ENCODE assay signal across 34 cellular contexts in the genomic region with DNA sequence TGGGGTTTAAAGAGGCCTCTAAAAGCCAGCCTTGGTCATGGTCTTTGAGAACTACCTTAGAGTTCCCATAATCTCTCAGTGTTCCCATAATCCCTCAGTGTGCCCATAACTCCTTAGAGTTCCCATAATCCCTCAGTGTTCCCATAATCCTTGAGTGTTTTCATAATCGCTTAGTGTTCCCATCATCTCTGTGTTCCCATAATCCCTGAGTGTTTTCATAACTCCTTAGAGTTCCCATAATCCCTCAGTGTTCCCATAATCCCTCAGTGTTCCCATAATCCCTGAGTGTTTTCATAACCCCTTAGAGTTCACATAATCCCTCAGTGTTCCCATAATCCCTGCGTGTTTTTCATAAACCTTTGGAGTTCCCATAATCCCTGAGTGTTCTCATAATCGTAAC.
"Had no signal": no experiment of that assay in that cellular context is flagged by ENCODE, and none has a peak within 500 bp of the region (broad histone marks: within the 10 kb centered on the region; RNA-seq: fewer than 3 reads in every experiment).

No MANE protein-coding gene starts in this region.

- H3K4me1 ChIP-seq: adrenal gland, ascending aorta, body of pancreas, breast epithelium had no signal

- H3K27ac ChIP-seq: adrenal gland, ascending aorta, body of pancreas, brain microvascular endothelial cell, breast epithelium, cardiac muscle cell had no signal

- H3K4me3 ChIP-seq: adrenal gland, ascending aorta, body of pancreas, breast epithelium, cardiac muscle cell had no signal

- H3K36me3 ChIP-seq: adrenal gland, ascending aorta, brain microvascular endothelial cell, breast epithelium, cardiac muscle cell had no signal

- FAIRE-seq: astrocyte, bronchial epithelial cell had no signal

- H3K27me3 ChIP-seq: adrenal gland, ascending aorta, body of pancreas, brain microvascular endothelial cell, breast epithelium, cardiac muscle cell had no signal

- H3K9me3 ChIP-seq: adrenal gland, ascending aorta, body of pancreas, breast epithelium had no signal

- ATAC-seq: activated naive CD4-positive, alpha-beta T cell treated with anti-CD3 and anti-CD28 coated beads, Interleukin-2, amount 50 U/mL, for 72 hours; activated naive CD8-positive, alpha-beta T cell treated with anti-CD3 and anti-CD28 coated beads, Interleukin-2, amount 50 U/mL, for 24 hours; activated T-cell treated with anti-CD3 and anti-CD28 coated beads, Interleukin-2, amount 50 U/mL, for 4 hours; activated T-cell treated with anti-CD3 and anti-CD28 coated beads, Interleukin-2, amount 50 U/mL, for 72 hours; activated T-helper 17 cell treated with anti-CD3 and anti-CD28 coated beads, Interleukin-2, amount 50 U/mL, for 72 hours; body of pancreas had no signal

- DNase-seq: activated effector memory CD4-positive, alpha-beta T cell treated with anti-CD3 and anti-CD28 coated beads, Interleukin-2, amount 50 U/mL, for 16 hours; activated effector memory CD4-positive, alpha-beta T cell treated with Interleukin-2 at 50 U/mL for 16 hours; activated gamma-delta T cell; activated gamma-delta T cell treated with Interleukin-2 at 50 U/mL for 16 hours; activated naive CD4-positive, alpha-beta T cell; activated naive CD4-positive, alpha-beta T cell treated with anti-CD3 and anti-CD28 coated beads for 36 hours; activated naive CD4-positive, alpha-beta T cell treated with anti-CD3 and anti-CD28 coated beads, Interleukin-2, amount 10 ng/mL, durations not matched to agents 7 days and 5 days; activated naive CD4-positive, alpha-beta T cell treated with anti-CD3 and anti-CD28 coated beads, Interleukin-2, amount 50 U/mL, for 16 hours; activated naive CD4-positive, alpha-beta T cell treated with Interleukin-2 at 50 U/mL for 16 hours; activated naive CD8-positive, alpha-beta T cell treated with anti-CD3 and anti-CD28 coated beads for 36 hours; activated naive CD8-positive, alpha-beta T cell treated with anti-CD3 and anti-CD28 coated beads, Interleukin-2, amount 10 ng/mL, durations not matched to agents 7 days and 5 days; activated naive CD8-positive, alpha-beta T cell treated with anti-CD3 and anti-CD28 coated beads, Interleukin-2, amount 50 U/mL, for 24 hours; activated T-cell treated with anti-CD3 and anti-CD28 coated beads, Interleukin-2, amount 50 U/mL, for 1 hour; activated T-cell treated with anti-CD3 and anti-CD28 coated beads, Interleukin-2, amount 50 U/mL, for 24 hours; activated T-cell treated with anti-CD3 and anti-CD28 coated beads, Interleukin-2, amount 50 U/mL, for 4 hours; activated T-cell treated with anti-CD3 and anti-CD28 coated beads, Interleukin-2, amount 50 U/mL, for 48 hours; activated T-cell treated with anti-CD3 and anti-CD28 coated beads, Interleukin-2, amount 50 U/mL, for 72 hours; amniotic stem cell; amygdala; anterior cingulate cortex; aorta; body of pancreas; brain microvascular endothelial cell; caudate nucleus; central memory CD4-positive, alpha-beta T cell; cerebellar nuclear complex had no signal
